1 cellular context compared by ENCODE assay signal in genomic region chr1:38093569-38094520, GRCh38.
TF ChIP-seq lines count a peak whose summit lies in the region.

No MANE protein-coding gene starts in this region.

TF ChIP-seq in GM23338, 12 proteins besides CTCF, POLR2A, EP300 and RAD21 (continued from another document):
- TF ChIP-seq ZNF462 (CRISPR knock-in tag; IDR thresholded peaks at IDR 0.05), result no peak
- no peak for TF ChIP-seq REST (IDR thresholded peaks at IDR 0.05; ENCODE audit: unreplicated experiment)
